Comparison of ENCODE assay signal across 1 cellular context in the genomic region with DNA sequence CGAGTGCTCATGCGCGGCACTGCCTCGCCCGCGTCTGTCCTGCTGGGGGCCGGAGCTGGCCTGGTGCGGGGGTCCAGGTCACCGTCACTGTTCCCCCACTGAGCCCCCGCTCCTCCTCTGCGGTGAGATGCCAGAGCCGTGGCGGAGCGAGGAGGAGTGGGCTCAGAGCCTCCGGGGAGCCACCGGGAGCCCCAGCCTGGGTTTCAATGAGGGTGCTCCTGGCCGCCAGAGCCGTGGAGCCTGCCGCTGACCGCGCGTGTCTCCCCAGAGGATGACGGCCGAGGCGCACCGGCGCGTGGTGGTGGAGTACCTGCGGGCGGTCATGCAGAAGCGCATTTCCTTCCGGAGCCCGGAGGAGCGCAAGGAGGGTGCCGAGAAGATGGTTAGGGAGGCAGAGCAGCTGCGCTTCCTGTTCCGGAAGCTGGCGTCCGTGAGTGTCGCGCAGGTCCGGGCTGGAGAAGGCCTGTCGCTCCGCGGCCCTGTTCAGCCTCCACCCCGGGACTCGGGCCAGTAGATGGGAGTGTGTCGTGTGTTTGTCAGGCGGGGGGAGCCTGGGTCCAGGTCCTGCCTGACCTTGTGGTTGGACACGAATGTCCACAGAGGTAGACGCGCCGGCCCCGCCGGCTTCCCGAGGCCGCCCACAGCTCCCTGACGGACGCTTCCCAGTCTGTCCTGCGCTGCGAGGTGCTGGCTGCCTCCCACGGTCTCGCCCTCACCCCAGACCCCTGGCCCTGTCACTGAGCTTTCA.
TF ChIP-seq lines count a peak whose summit lies in the region.

No MANE protein-coding gene starts in this region.

TF ChIP-seq in WTC11, 78 proteins besides CTCF, POLR2A, EP300 and RAD21:
- TF ChIP-seq, protein P1, sequence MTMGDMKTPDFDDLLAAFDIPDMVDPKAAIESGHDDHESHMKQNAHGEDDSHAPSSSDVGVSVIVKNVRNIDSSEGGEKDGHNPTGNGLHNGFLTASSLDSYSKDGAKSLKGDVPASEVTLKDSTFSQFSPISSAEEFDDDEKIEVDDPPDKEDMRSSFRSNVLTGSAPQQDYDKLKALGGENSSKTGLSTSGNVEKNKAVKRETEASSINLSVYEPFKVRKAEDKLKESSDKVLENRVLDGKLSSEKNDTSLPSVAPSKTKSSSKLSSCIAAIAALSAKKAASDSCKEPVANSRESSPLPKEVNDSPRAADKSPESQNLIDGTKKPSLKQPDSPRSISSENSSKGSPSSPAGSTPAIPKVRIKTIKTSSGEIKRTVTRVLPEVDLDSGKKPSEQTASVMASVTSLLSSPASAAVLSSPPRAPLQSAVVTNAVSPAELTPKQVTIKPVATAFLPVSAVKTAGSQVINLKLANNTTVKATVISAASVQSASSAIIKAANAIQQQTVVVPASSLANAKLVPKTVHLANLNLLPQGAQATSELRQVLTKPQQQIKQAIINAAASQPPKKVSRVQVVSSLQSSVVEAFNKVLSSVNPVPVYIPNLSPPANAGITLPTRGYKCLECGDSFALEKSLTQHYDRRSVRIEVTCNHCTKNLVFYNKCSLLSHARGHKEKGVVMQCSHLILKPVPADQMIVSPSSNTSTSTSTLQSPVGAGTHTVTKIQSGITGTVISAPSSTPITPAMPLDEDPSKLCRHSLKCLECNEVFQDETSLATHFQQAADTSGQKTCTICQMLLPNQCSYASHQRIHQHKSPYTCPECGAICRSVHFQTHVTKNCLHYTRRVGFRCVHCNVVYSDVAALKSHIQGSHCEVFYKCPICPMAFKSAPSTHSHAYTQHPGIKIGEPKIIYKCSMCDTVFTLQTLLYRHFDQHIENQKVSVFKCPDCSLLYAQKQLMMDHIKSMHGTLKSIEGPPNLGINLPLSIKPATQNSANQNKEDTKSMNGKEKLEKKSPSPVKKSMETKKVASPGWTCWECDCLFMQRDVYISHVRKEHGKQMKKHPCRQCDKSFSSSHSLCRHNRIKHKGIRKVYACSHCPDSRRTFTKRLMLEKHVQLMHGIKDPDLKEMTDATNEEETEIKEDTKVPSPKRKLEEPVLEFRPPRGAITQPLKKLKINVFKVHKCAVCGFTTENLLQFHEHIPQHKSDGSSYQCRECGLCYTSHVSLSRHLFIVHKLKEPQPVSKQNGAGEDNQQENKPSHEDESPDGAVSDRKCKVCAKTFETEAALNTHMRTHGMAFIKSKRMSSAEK (CRISPR knock-in tag; IDR thresholded peaks at IDR 0.05; ENCODE audit: borderline replicate concordance): no peak
- TF ChIP-seq, protein P2, sequence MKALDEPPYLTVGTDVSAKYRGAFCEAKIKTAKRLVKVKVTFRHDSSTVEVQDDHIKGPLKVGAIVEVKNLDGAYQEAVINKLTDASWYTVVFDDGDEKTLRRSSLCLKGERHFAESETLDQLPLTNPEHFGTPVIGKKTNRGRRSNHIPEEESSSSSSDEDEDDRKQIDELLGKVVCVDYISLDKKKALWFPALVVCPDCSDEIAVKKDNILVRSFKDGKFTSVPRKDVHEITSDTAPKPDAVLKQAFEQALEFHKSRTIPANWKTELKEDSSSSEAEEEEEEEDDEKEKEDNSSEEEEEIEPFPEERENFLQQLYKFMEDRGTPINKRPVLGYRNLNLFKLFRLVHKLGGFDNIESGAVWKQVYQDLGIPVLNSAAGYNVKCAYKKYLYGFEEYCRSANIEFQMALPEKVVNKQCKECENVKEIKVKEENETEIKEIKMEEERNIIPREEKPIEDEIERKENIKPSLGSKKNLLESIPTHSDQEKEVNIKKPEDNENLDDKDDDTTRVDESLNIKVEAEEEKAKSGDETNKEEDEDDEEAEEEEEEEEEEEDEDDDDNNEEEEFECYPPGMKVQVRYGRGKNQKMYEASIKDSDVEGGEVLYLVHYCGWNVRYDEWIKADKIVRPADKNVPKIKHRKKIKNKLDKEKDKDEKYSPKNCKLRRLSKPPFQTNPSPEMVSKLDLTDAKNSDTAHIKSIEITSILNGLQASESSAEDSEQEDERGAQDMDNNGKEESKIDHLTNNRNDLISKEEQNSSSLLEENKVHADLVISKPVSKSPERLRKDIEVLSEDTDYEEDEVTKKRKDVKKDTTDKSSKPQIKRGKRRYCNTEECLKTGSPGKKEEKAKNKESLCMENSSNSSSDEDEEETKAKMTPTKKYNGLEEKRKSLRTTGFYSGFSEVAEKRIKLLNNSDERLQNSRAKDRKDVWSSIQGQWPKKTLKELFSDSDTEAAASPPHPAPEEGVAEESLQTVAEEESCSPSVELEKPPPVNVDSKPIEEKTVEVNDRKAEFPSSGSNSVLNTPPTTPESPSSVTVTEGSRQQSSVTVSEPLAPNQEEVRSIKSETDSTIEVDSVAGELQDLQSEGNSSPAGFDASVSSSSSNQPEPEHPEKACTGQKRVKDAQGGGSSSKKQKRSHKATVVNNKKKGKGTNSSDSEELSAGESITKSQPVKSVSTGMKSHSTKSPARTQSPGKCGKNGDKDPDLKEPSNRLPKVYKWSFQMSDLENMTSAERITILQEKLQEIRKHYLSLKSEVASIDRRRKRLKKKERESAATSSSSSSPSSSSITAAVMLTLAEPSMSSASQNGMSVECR (CRISPR knock-in tag; IDR thresholded peaks at IDR 0.05; ENCODE audit: borderline replicate concordance): no peak
- TF ChIP-seq NR3C1 (CRISPR knock-in tag; conservative IDR thresholded peaks at IDR 0.05; ENCODE audit: low read depth) (no peak), ZBTB21 (CRISPR knock-in tag; IDR thresholded peaks at IDR 0.05; ENCODE audit: borderline replicate concordance) (no peak), RELA (CRISPR knock-in tag; IDR thresholded peaks at IDR 0.05; ENCODE audit: borderline replicate concordance) (no peak), TCF7 (CRISPR knock-in tag; IDR thresholded peaks at IDR 0.05; ENCODE audit: low read depth) (no peak), ZNF138 (CRISPR knock-in tag; conservative IDR thresholded peaks at IDR 0.05) (no peak), ZNF121 (CRISPR knock-in tag; IDR thresholded peaks at IDR 0.05) (no peak), NFATC4 (CRISPR knock-in tag; IDR thresholded peaks at IDR 0.05) (no peak), NR2C2 (CRISPR knock-in tag; IDR thresholded peaks at IDR 0.05) (no peak), OVOL2 (CRISPR knock-in tag; IDR thresholded peaks at IDR 0.05; ENCODE audit: borderline replicate concordance) (no peak), JAZF1 (CRISPR knock-in tag; IDR thresholded peaks at IDR 0.05) (no peak), PRRX2 (CRISPR knock-in tag; IDR thresholded peaks at IDR 0.05) (no peak), FOXJ3 (CRISPR knock-in tag; IDR thresholded peaks at IDR 0.05; ENCODE audit: borderline replicate concordance) (no peak), ETV6 (CRISPR knock-in tag; IDR thresholded peaks at IDR 0.05) (no peak)
- TF ChIP-seq, protein P3, sequence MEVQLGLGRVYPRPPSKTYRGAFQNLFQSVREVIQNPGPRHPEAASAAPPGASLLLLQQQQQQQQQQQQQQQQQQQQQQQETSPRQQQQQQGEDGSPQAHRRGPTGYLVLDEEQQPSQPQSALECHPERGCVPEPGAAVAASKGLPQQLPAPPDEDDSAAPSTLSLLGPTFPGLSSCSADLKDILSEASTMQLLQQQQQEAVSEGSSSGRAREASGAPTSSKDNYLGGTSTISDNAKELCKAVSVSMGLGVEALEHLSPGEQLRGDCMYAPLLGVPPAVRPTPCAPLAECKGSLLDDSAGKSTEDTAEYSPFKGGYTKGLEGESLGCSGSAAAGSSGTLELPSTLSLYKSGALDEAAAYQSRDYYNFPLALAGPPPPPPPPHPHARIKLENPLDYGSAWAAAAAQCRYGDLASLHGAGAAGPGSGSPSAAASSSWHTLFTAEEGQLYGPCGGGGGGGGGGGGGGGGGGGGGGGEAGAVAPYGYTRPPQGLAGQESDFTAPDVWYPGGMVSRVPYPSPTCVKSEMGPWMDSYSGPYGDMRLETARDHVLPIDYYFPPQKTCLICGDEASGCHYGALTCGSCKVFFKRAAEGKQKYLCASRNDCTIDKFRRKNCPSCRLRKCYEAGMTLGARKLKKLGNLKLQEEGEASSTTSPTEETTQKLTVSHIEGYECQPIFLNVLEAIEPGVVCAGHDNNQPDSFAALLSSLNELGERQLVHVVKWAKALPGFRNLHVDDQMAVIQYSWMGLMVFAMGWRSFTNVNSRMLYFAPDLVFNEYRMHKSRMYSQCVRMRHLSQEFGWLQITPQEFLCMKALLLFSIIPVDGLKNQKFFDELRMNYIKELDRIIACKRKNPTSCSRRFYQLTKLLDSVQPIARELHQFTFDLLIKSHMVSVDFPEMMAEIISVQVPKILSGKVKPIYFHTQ (CRISPR knock-in tag; IDR thresholded peaks at IDR 0.05): no peak
- TF ChIP-seq, protein P4, sequence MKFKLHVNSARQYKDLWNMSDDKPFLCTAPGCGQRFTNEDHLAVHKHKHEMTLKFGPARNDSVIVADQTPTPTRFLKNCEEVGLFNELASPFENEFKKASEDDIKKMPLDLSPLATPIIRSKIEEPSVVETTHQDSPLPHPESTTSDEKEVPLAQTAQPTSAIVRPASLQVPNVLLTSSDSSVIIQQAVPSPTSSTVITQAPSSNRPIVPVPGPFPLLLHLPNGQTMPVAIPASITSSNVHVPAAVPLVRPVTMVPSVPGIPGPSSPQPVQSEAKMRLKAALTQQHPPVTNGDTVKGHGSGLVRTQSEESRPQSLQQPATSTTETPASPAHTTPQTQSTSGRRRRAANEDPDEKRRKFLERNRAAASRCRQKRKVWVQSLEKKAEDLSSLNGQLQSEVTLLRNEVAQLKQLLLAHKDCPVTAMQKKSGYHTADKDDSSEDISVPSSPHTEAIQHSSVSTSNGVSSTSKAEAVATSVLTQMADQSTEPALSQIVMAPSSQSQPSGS (CRISPR knock-in tag; IDR thresholded peaks at IDR 0.05; ENCODE audit: borderline replicate concordance, low read depth): no peak
- TF ChIP-seq, protein P5, sequence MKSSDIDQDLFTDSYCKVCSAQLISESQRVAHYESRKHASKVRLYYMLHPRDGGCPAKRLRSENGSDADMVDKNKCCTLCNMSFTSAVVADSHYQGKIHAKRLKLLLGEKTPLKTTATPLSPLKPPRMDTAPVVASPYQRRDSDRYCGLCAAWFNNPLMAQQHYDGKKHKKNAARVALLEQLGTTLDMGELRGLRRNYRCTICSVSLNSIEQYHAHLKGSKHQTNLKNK (CRISPR knock-in tag; IDR thresholded peaks at IDR 0.05): no peak
- TF ChIP-seq, protein P6, sequence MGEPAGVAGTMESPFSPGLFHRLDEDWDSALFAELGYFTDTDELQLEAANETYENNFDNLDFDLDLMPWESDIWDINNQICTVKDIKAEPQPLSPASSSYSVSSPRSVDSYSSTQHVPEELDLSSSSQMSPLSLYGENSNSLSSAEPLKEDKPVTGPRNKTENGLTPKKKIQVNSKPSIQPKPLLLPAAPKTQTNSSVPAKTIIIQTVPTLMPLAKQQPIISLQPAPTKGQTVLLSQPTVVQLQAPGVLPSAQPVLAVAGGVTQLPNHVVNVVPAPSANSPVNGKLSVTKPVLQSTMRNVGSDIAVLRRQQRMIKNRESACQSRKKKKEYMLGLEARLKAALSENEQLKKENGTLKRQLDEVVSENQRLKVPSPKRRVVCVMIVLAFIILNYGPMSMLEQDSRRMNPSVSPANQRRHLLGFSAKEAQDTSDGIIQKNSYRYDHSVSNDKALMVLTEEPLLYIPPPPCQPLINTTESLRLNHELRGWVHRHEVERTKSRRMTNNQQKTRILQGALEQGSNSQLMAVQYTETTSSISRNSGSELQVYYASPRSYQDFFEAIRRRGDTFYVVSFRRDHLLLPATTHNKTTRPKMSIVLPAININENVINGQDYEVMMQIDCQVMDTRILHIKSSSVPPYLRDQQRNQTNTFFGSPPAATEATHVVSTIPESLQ (CRISPR knock-in tag; IDR thresholded peaks at IDR 0.05): no peak
- TF ChIP-seq, protein P7, sequence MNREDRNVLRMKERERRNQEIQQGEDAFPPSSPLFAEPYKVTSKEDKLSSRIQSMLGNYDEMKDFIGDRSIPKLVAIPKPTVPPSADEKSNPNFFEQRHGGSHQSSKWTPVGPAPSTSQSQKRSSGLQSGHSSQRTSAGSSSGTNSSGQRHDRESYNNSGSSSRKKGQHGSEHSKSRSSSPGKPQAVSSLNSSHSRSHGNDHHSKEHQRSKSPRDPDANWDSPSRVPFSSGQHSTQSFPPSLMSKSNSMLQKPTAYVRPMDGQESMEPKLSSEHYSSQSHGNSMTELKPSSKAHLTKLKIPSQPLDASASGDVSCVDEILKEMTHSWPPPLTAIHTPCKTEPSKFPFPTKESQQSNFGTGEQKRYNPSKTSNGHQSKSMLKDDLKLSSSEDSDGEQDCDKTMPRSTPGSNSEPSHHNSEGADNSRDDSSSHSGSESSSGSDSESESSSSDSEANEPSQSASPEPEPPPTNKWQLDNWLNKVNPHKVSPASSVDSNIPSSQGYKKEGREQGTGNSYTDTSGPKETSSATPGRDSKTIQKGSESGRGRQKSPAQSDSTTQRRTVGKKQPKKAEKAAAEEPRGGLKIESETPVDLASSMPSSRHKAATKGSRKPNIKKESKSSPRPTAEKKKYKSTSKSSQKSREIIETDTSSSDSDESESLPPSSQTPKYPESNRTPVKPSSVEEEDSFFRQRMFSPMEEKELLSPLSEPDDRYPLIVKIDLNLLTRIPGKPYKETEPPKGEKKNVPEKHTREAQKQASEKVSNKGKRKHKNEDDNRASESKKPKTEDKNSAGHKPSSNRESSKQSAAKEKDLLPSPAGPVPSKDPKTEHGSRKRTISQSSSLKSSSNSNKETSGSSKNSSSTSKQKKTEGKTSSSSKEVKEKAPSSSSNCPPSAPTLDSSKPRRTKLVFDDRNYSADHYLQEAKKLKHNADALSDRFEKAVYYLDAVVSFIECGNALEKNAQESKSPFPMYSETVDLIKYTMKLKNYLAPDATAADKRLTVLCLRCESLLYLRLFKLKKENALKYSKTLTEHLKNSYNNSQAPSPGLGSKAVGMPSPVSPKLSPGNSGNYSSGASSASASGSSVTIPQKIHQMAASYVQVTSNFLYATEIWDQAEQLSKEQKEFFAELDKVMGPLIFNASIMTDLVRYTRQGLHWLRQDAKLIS (CRISPR knock-in tag; IDR thresholded peaks at IDR 0.05; ENCODE audit: borderline replicate concordance): no peak
